8 cellular contexts compared by ENCODE assay signal in the genomic region with DNA sequence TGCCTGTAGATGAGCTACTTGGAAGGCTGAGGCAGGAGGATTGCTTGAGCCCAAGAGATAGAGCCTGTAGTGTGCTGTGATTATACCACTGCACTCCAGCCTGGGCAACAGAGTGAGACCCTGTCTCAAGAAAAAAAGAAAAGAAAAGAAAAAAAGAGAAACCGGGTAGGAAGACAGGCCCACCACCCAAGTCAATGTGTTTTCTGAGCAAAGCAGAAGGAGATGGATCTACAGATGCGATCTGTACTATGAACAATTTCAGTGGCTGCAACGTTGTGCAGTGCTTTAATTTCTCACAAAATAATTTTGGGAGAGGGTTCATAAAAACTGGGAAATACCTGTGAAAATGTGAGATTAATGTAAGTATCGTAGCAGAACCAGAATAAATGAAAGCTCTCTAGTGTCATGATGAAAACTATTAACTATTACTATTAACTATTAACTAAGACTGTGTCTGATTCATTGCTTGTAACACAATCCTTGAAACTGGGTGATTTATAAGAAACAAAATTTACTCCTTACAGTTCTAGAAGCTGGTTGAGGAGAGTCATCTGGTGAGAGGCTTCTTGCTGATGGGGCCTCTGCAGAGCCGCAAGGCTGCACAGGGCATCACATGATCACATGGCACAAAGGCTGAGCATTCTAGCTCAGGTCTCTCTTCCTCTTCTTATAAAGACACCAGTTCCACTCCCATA.
DNase-seq lines count a peak whose midpoint lies in the region; ATAC-seq and TF ChIP-seq lines count a peak whose summit lies in the region.

No MANE protein-coding gene starts in this region.

- no peak overlapping the region for H4K8ac ChIP-seq in mesendoderm (ENCODE audit: low read depth, low read length)

- H3K36me3 ChIP-seq in CD8-positive, alpha-beta memory T cell (ENCODE audit: insufficient read depth, low read length), result no peaks in the 10 kb centered on the region
- H3K36me3 ChIP-seq in KOPT-K1 (ENCODE audit: insufficient read depth, low read length), result no peaks in the 10 kb centered on the region
- H3K36me3 ChIP-seq in vagina, result no peaks in the 10 kb centered on the region
- H3K36me3 ChIP-seq in mesendoderm (ENCODE audit: control insufficient read depth, insufficient read depth, low read length), result no peaks in the 10 kb centered on the region

- H2BK120ac ChIP-seq in mesendoderm (ENCODE audit: low read depth, low read length), result no peak overlapping the region

- H3K36me3 Mint-ChIP-seq in CD8-positive, alpha-beta memory T cell, result peaks cover 0 to 2% (median 0%) of the 10 kb centered on the region in 3 donors

- no peak overlapping the region for H3K27ac ChIP-seq in CD8-positive, alpha-beta memory T cell (ENCODE audit: low read depth, low read length)
- H3K27ac ChIP-seq in KOPT-K1 (ENCODE audit: low read depth, low read length, poor library complexity, severe bottlenecking), result peak overlapping the region; percentile 87
- H3K27ac ChIP-seq in vagina, result peak overlapping the region; percentile 94
- H3K27ac ChIP-seq in mesendoderm (ENCODE audit: low read depth, low read length), result no peak overlapping the region

- ATAC-seq in GM21390 (IDR thresholded peaks at IDR 0.05; ENCODE audit: unreplicated experiment) (peak; percentile 76), esophagus mucosa (peak; percentile 32)

- H2BK5ac ChIP-seq in mesendoderm (ENCODE audit: low read length), result no peak overlapping the region

- no peaks in the 10 kb centered on the region for H3K27me3 ChIP-seq in CD8-positive, alpha-beta memory T cell (ENCODE audit: insufficient read depth, low read length, poor library complexity, severe bottlenecking)
- H3K27me3 ChIP-seq in vagina (no peaks in the 10 kb centered on the region), mesendoderm (ENCODE audit: insufficient read depth, low read length, poor library complexity) (no peaks in the 10 kb centered on the region)

- no peak for TF ChIP-seq CTCF in vagina (IDR thresholded peaks at IDR 0.05)

- no peak overlapping the region for H3K56ac ChIP-seq in mesendoderm (ENCODE audit: low read length)

- H3K4ac ChIP-seq in mesendoderm (ENCODE audit: low read depth, low read length), result no peak overlapping the region

- H3K18ac ChIP-seq in mesendoderm (ENCODE audit: low read length), result no peak overlapping the region

- H3K4me2 ChIP-seq in mesendoderm (ENCODE audit: low read length), result no peak overlapping the region

- POLR2A ChIA-PET in CD8-positive, alpha-beta memory T cell (lab: Charles Lee), result no interaction called here

- H3K27ac Mint-ChIP-seq in CD8-positive, alpha-beta memory T cell, result peak overlapping the region in 6 of 8 donors; percentile 6 to 67 (median 44)

- no peaks in the 10 kb centered on the region for H3K79me2 ChIP-seq in mesendoderm (ENCODE audit: control insufficient read depth, insufficient read depth, low read length)

- no peaks in the 10 kb centered on the region for H3K27me3 Mint-ChIP-seq in CD8-positive, alpha-beta memory T cell

- no peak overlapping the region for H2AK5ac ChIP-seq in mesendoderm (ENCODE audit: low read length)

- H3K23ac ChIP-seq in mesendoderm (ENCODE audit: low read length), result no peak overlapping the region

- CTCF ChIA-PET in CD8-positive, alpha-beta memory T cell (lab: Charles Lee), result interaction anchor here (1.0 to 2.1 kb wide), 2 partner anchors 17 to 18 kb away, joined by 3 to 5 read pairs; no protein-coding TSS in a partner anchor

- H2BK15ac ChIP-seq in mesendoderm (replicated peaks; ENCODE audit: low read depth), result no peak overlapping the region

- H3K4me1 ChIP-seq in CD8-positive, alpha-beta memory T cell (ENCODE audit: insufficient read depth, low read length), result peaks cover 33% of the 10 kb centered on the region
- H3K4me1 ChIP-seq in vagina (peaks cover 27% of the 10 kb centered on the region), mesendoderm (ENCODE audit: control insufficient read depth, low read depth, low read length) (peaks cover 2% of the 10 kb centered on the region)

- no peaks in the 10 kb centered on the region for H3K79me1 ChIP-seq in mesendoderm (ENCODE audit: low read length)

- no peak overlapping the region for H3K9ac ChIP-seq in mesendoderm (ENCODE audit: low read length)

- no peaks in the 10 kb centered on the region for H3K9me3 Mint-ChIP-seq in CD8-positive, alpha-beta memory T cell

- intact Hi-C loops in vagina (cut with DNase I), result no loop called here

- H3K4me3 Mint-ChIP-seq in CD8-positive, alpha-beta memory T cell, result peak overlapping the region in 2 of 7 donors; percentile 29 to 61

- DNase-seq in CD8-positive, alpha-beta memory T cell, result no peak
- DNase-seq in vagina (ENCODE audit: extremely low spot score in 2 of 2), result no peak
- no peak for DNase-seq in DMS53 treated with DMSO at 0.1 percent for 48 hours (lab: John Stamatoyannopoulos, UW; ENCODE audit: unreplicated experiment)
- DNase-seq in mesendoderm, result no peak
- DNase-seq in GF-D8 (lab: John Stamatoyannopoulos, UW), result no peak

- no CpG with 5 or more reads among the region's 5 CpGs for WGBS in mesendoderm (ENCODE audit: extremely low coverage, insufficient coverage, low lambda C conversion rate)

- TF ChIP-seq POLR2A in vagina (IDR thresholded peaks at IDR 0.05), result no peak

- peaks cover 34 to 57% (median 53%) of the 10 kb centered on the region in 3 donors for H3K4me1 Mint-ChIP-seq in CD8-positive, alpha-beta memory T cell

- H4K5ac ChIP-seq in mesendoderm (ENCODE audit: low read length), result no peak overlapping the region

- no peaks in the 10 kb centered on the region for H3K9me3 ChIP-seq in CD8-positive, alpha-beta memory T cell (ENCODE audit: low read length)
- H3K9me3 ChIP-seq in KOPT-K1 (ENCODE audit: insufficient read depth, low read length, poor library complexity, severe bottlenecking) (no peaks in the 10 kb centered on the region), vagina (no peaks in the 10 kb centered on the region)

- H3K4me3 ChIP-seq in CD8-positive, alpha-beta memory T cell (ENCODE audit: low read length), result no peak overlapping the region
- H3K4me3 ChIP-seq in vagina, result no peak overlapping the region
- no peak overlapping the region for H3K4me3 ChIP-seq in mesendoderm (ENCODE audit: low read length)

Comparison
In these comparisons a context has a peak if more than half of its experiments do, and no peak if none do; other contexts are left out.
1. H3K27ac ChIP-seq: peak in KOPT-K1 (single experiment) and vagina (single experiment); none in CD8-positive, alpha-beta memory T cell (single experiment) and mesendoderm (single experiment).